In the genomic region with DNA sequence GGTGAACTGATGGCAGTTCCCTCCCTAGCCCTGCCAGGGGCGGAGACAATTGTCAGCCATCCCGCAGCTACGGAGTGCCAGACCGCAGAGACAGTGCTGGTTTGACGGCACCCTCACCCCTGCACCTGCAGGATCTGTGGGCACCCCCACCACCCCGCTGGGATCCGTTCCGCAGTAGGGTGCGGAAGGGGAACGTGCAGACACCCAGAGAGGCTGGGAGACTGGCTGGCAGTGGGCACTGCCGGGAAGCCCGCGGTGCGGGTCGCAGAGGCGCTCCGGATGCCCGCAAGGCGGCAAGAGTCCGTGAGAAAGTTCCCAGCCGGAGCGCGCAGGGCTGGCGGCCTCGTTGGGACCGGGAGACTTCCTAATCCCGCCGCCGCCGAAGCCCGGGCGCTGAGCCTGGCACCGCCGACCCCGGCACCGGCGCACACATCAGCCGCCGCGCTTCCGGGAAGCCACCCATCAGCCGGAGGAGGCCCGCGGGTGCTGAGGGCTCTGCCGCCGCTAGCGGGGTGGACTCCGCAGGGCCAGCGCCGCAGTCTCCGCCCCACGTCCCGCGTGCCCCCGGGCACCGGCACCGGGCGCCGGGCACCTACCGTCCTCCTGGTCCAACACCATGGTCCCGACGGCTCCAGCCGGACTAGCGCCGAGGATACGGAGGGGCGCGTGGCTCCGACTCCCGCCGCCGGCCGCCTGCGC, we compare ENCODE assay signal across 8 cellular contexts. TPM values are rescaled to one million over a fixed set of nuclear protein-coding genes. Genes with fewer than 3 reads are reported as not detected.
DNase-seq lines count a peak whose midpoint lies in the region; ATAC-seq and TF ChIP-seq lines count a peak whose summit lies in the region.

No MANE protein-coding gene starts in this region.

- ATAC-seq in GM18505 (IDR thresholded peaks at IDR 0.05; ENCODE audit: unreplicated experiment) = no peak

- peak overlapping the region; percentile 30 for H2AK5ac ChIP-seq in neuronal stem cell (ENCODE audit: low read depth, low read length)

- peak overlapping the region; percentile 92 for H2AFZ ChIP-seq in neuronal stem cell (ENCODE audit: low read length)

- CTCF ChIA-PET in Calu3 (lab: Charles Lee) = interaction anchor here (0.8 to 1.1 kb wide), 2 partner anchors 65 to 236 kb away, joined by 3 to 4 read pairs; no protein-coding TSS in a partner anchor

- H3K9ac ChIP-seq in NT2/D1 (ENCODE audit: insufficient read length, low read depth) = peak overlapping the region; percentile 64
- H3K9ac ChIP-seq in neuronal stem cell (ENCODE audit: low read depth, low read length, poor library complexity) = peak overlapping the region; percentile 90

- H3K4me1 Mint-ChIP-seq in Calu3 (ENCODE audit: low read depth, unreplicated experiment) = peaks cover 11% of the 10 kb centered on the region

- peak overlapping the region; percentile 91 for H2BK5ac ChIP-seq in neuronal stem cell (ENCODE audit: low read length)

- H3K27ac ChIP-seq in esophagus (ENCODE audit: low read depth in 2 of 2, low read length in 1 of 2) (no peak overlapping the region), neuronal stem cell (replicated peaks; ENCODE audit: low read length) (no peak overlapping the region)

- TF ChIP-seq POLR2A in GM18505 (IDR thresholded peaks at IDR 0.05; ENCODE audit: borderline replicate concordance, extremely low read depth, insufficient read depth, insufficient read length) = no peak

- H3K36me3 ChIP-seq in NT2/D1 (ENCODE audit: insufficient read depth, insufficient read length, low read length) (no peaks in the 10 kb centered on the region), esophagus (ENCODE audit: control insufficient read depth in 2 of 2, insufficient read depth in 2 of 2, low read length in 1 of 2) (no peaks in the 10 kb centered on the region), neuronal stem cell (replicated peaks in 1 of 2; ENCODE audit: control insufficient read depth in 2 of 2, insufficient read depth in 2 of 2, low read length in 2 of 2) (no peaks in the 10 kb centered on the region)

- no peak for TF ChIP-seq CTCF in Calu3 (IDR thresholded peaks at IDR 0.05; ENCODE audit: unreplicated experiment)

- H3K9me3 Mint-ChIP-seq in Calu3 (ENCODE audit: low read depth, unreplicated experiment) = no peaks in the 10 kb centered on the region

- no peaks in the 10 kb centered on the region; the same call in 1 of the 2 replicates for H3K9me3 ChIP-seq in NT2/D1 (ENCODE audit: insufficient read depth, low read length)
- H3K9me3 ChIP-seq in esophagus (ENCODE audit: control insufficient read depth in 2 of 2, insufficient read depth in 1 of 2, low read depth in 1 of 2, low read length in 1 of 2) = no peaks in the 10 kb centered on the region
- no peaks in the 10 kb centered on the region for H3K9me3 ChIP-seq in neuronal stem cell (replicated peaks in 1 of 2; ENCODE audit: control insufficient read depth in 2 of 2, insufficient read depth in 1 of 2, low read depth in 1 of 2, low read length in 2 of 2)

- H3K79me1 ChIP-seq in neuronal stem cell (ENCODE audit: low read depth, low read length) = peaks cover 3% of the 10 kb centered on the region

- H3K36me3 Mint-ChIP-seq in Calu3 (ENCODE audit: insufficient read depth, unreplicated experiment) = no peaks in the 10 kb centered on the region

- H3K4me3 Mint-ChIP-seq in Calu3 (ENCODE audit: low read depth, unreplicated experiment) = peak overlapping the region; percentile 46

- peak overlapping the region; percentile 91 for H3K14ac ChIP-seq in neuronal stem cell (ENCODE audit: low read length)

- H3K4ac ChIP-seq in neuronal stem cell (ENCODE audit: low read length) = no peak overlapping the region

- H3K23ac ChIP-seq in neuronal stem cell (ENCODE audit: low read depth, low read length, poor library complexity) = peak overlapping the region; percentile 90

- DNase-seq in Calu3 = peak; percentile 26
- no peak for DNase-seq in NT2/D1 (ENCODE audit: low read depth, low spot score)
- no peak for DNase-seq in neuronal stem cell (ENCODE audit: low spot score)
- DNase-seq in NCI-H128 (lab: John Stamatoyannopoulos, UW; ENCODE audit: unreplicated experiment) = no peak
- no peak for DNase-seq in HT-29 (ENCODE audit: low spot score)
- DNase-seq in NCI-H1436 (lab: John Stamatoyannopoulos, UW) = no peak

- no TSS peak for BruUV-seq in Calu3 (replicated peaks; lab: Mats Ljungman, UMichigan)

- H3K27me3 Mint-ChIP-seq in Calu3 (ENCODE audit: unreplicated experiment) = peaks cover 81% of the 10 kb centered on the region

- peak overlapping the region; percentile 59 for H2BK12ac ChIP-seq in neuronal stem cell (ENCODE audit: low read length)

- no peak overlapping the region for H3K27ac Mint-ChIP-seq in Calu3 (ENCODE audit: unreplicated experiment)

- peak overlapping the region; percentile 92 for H3K4me2 ChIP-seq in neuronal stem cell (ENCODE audit: insufficient read depth, low read length, poor library complexity, severe bottlenecking)

- H3K4me3 ChIP-seq in NT2/D1 (ENCODE audit: insufficient read length, low read depth) = peak overlapping the region; percentile 45
- peak overlapping the region; percentile 45 to 48 for H3K4me3 ChIP-seq in esophagus (ENCODE audit: low read depth in 1 of 2, low read length in 2 of 2)
- H3K4me3 ChIP-seq in neuronal stem cell (ENCODE audit: low read length in 2 of 2) = peak overlapping the region; percentile 39 to 84

- peak overlapping the region; percentile 94 for H3K18ac ChIP-seq in neuronal stem cell (ENCODE audit: low read length)

- intact Hi-C loops in Calu3 (cut with micrococcal nuclease; ENCODE audit: unreplicated experiment) = no loop called here

- H4K91ac ChIP-seq in neuronal stem cell (ENCODE audit: low read depth, low read length, poor library complexity) = no peak overlapping the region

- peak overlapping the region; percentile 74 for H2BK15ac ChIP-seq in neuronal stem cell (ENCODE audit: low read length)

- H3K27me3 ChIP-seq in NT2/D1 (ENCODE audit: insufficient read depth, insufficient read length) = peaks cover 72% of the 10 kb centered on the region
- H3K27me3 ChIP-seq in esophagus (ENCODE audit: control insufficient read depth in 1 of 2, insufficient read depth in 2 of 2, low read length in 2 of 2) = peaks cover 0 to 6% of the 10 kb centered on the region in 2 donors
- peaks cover 0 to 88% (median 23%) of the 10 kb centered on the region in 3 experiments for H3K27me3 ChIP-seq in neuronal stem cell (ENCODE audit: control insufficient read depth in 3 of 3, insufficient read depth in 3 of 3, low read depth in 1 of 3, low read length in 3 of 3)

- H3K4me1 ChIP-seq in NT2/D1 (ENCODE audit: insufficient read depth, insufficient read length) (peaks cover 15% of the 10 kb centered on the region), esophagus (ENCODE audit: control insufficient read depth in 2 of 2, insufficient read depth in 2 of 2, low read length in 1 of 2) (peaks cover 0 to 6% of the 10 kb centered on the region in 2 donors), neuronal stem cell (ENCODE audit: control insufficient read depth in 2 of 2, insufficient read depth in 1 of 2, low read depth in 1 of 2, low read length in 2 of 2) (peaks cover 3 to 43% of the 10 kb centered on the region in 2 donors)

- peak overlapping the region; percentile 88 for H2BK120ac ChIP-seq in neuronal stem cell (ENCODE audit: low read depth, low read length)

- peak overlapping the region; percentile 78 for H4K8ac ChIP-seq in neuronal stem cell (ENCODE audit: low read depth, low read length)

- WGBS in esophagus, 2 donors = 2 to 3% methylated on average over 62 to 74 of the region's 74 CpGs
- no CpG with 5 or more reads among the region's 74 CpGs for WGBS in neuronal stem cell (ENCODE audit: extremely low coverage in 2 of 2, insufficient read length in 2 of 2, insufficient replicate concordance in 1 of 2), 2 donors

RNA-seq across cellular contexts. Expression of gene LMO1, which starts 4.3 kb away (rescaled TPM):
- not detected in 2 replicates for total RNA-seq in Calu3 (2022)
- polyA plus RNA-seq in esophagus = under 1 TPM; 0.06 to 0.08 TPM
- polyA plus RNA-seq in neuronal stem cell (2013, experiment 1 of 2) = 9.9 TPM
- 9.4 TPM for polyA plus RNA-seq in neuronal stem cell (2013, experiment 2 of 2)
- not detected in 2 replicates for total RNA-seq in HT-29 (2014; rRNA removed; shearing (Covaris generic))
